ENCODE assay signal across 19 cellular contexts in the genomic region with DNA sequence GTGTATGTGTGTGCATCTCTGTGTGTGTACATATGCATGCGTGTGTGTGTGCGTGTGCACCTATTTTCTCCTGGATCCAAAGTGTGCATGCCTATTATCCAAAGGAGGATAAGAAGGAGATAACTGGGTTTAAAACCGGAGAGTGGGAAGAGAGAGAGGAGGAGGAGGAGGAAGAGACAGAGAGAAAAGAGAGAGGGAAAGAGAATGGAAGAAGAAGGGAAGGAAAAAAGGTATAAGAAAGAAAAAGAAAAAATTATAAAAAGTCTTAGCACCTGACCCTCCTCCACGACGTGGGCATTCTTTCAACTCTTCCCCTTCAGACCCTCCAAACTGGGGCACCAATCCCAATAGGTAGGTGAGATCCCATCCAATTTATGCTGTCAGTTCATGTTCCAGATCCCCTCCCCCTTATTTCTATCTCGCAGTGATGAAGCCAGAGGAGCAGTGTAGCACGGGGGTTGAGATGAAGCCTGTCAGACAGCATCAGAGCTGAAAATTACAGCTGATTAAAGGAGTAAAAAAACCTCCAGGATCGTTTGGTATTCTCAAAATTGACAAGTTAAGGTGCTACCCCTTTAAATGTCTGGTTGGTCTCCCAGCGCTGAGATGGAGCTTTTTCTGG.
A peak's percentile ranks its signal among the peaks of the same experiment; 100 is the strongest.
DNase-seq lines count a peak whose midpoint lies in the region; ATAC-seq and TF ChIP-seq lines count a peak whose summit lies in the region.
"Had no signal": no experiment of that assay in that cellular context is flagged by ENCODE, and none has a peak within 500 bp of the region (broad histone marks: within the 10 kb centered on the region; RNA-seq: fewer than 3 reads in every experiment).

No MANE protein-coding gene starts in this region.

- H3K9me3 ChIP-seq in right cardiac atrium (ENCODE audit: control insufficient read depth, low read length) (no peaks in the 10 kb centered on the region), heart left ventricle (no peaks in the 10 kb centered on the region), liver (ENCODE audit: control insufficient read depth in 4 of 4, low read length in 3 of 4) (no peaks in the 10 kb centered on the region)
- H3K9me3 ChIP-seq: BLaER1 treated with 17β-estradiol and CSF1 and Interleukin-3, amounts not matched to agents 10 nM and 100 nM; MG63; SJCRH30 had no signal

- no peaks in the 10 kb centered on the region for H3K4me1 Mint-ChIP-seq in stimulated activated memory B cell treated with anti-CD40 and anti-IgM and Interleukin-4, amounts not matched to agents 10 μg/mL and 1 μg/mL and 100 μg/mL, for 72 hours
- no peaks in the 10 kb centered on the region for H3K4me1 Mint-ChIP-seq in activated T-helper 17 cell treated with anti-CD3 and anti-CD28 coated beads, Interleukin-2, amount 50 U/mL, for 72 hours

- DNase-seq in right cardiac atrium (no peak), heart left ventricle (no peak), caudate nucleus (lab: John Stamatoyannopoulos, UW) (peak in 23 of 61 donors; percentile 2 to 76 (median 25))
- DNase-seq: CD8-positive, alpha-beta memory T cell; DMS79; HCEC 1CT; MG63; NCI-H1105 treated with DMSO at 0.1 percent for 48 hours; NCI-H187 treated with DMSO at 0.1 percent for 48 hours; NCI-H446 treated with DMSO at 0.1 percent for 48 hours; NCI-H748 treated with DMSO at 0.1 percent for 48 hours; PC-3; SJCRH30 had no signal

- ATAC-seq in right cardiac atrium (no peak), heart left ventricle (no peak), GM21367 (IDR thresholded peaks at IDR 0.05; ENCODE audit: unreplicated experiment) (no peak), HG03565 (IDR thresholded peaks at IDR 0.05; ENCODE audit: unreplicated experiment) (no peak)
- peak; percentile 6 for ATAC-seq in stimulated activated memory B cell treated with anti-CD40 and anti-IgM and Interleukin-4, amounts not matched to agents 10 μg/mL and 1 μg/mL and 100 μg/mL, for 72 hours
- no peak for ATAC-seq in activated T-helper 17 cell treated with anti-CD3 and anti-CD28 coated beads, Interleukin-2, amount 50 U/mL, for 72 hours (replicated peaks)
- ATAC-seq: PC-3 had no signal

- TF ChIP-seq CTCF in heart left ventricle (IDR thresholded peaks at IDR 0.05) (no peak), liver (IDR thresholded peaks at IDR 0.05; ENCODE audit: low read depth, low read length, missing input control) (no peak)

- no peak for TF ChIP-seq RAD21 in liver (IDR thresholded peaks at IDR 0.05)

- H3K4me3 ChIP-seq in right cardiac atrium (ENCODE audit: low read length) = peak overlapping the region; percentile 21
- H3K4me3 ChIP-seq in heart left ventricle = peak overlapping the region in 4 of 12 donors; percentile 6 to 33 (median 28)
- no peak overlapping the region for H3K4me3 ChIP-seq in liver (ENCODE audit: low read depth in 1 of 3, low read length in 3 of 3)
- H3K4me3 ChIP-seq: BLaER1 treated with 17β-estradiol and CSF1 and Interleukin-3, amounts not matched to agents 10 nM and 100 nM; MG63; SJCRH30 had no signal

- H3K27me3 ChIP-seq in right cardiac atrium (ENCODE audit: control insufficient read depth, insufficient read depth) (no peaks in the 10 kb centered on the region), heart left ventricle (no peaks in the 10 kb centered on the region), liver (ENCODE audit: control insufficient read depth in 4 of 4, insufficient read depth in 4 of 4, low read length in 3 of 4) (no peaks in the 10 kb centered on the region)
- H3K27me3 ChIP-seq: BLaER1 treated with 17β-estradiol and CSF1 and Interleukin-3, amounts not matched to agents 10 nM and 100 nM; MG63; SJCRH30 had no signal

- intact Hi-C loops in right cardiac atrium (cut with DNase I) (no loop called here), heart left ventricle (cut with DNase I) (no loop called here)

- no peak for TF ChIP-seq POLR2A in heart left ventricle (IDR thresholded peaks at IDR 0.05)

- no peak overlapping the region for H3K4me3 Mint-ChIP-seq in stimulated activated memory B cell treated with anti-CD40 and anti-IgM and Interleukin-4, amounts not matched to agents 10 μg/mL and 1 μg/mL and 100 μg/mL, for 72 hours
- no peak overlapping the region for H3K4me3 Mint-ChIP-seq in activated T-helper 17 cell treated with anti-CD3 and anti-CD28 coated beads, Interleukin-2, amount 50 U/mL, for 72 hours

- no peaks in the 10 kb centered on the region for H3K36me3 ChIP-seq in heart left ventricle
- H3K36me3 ChIP-seq in liver (ENCODE audit: control insufficient read depth in 4 of 4, insufficient read depth in 3 of 4, low read depth in 1 of 4, low read length in 3 of 4) = no peaks in the 10 kb centered on the region
- H3K36me3 ChIP-seq: BLaER1 treated with 17β-estradiol and CSF1 and Interleukin-3, amounts not matched to agents 10 nM and 100 nM; MG63; SJCRH30 had no signal

- H3K9ac ChIP-seq in liver (ENCODE audit: low read depth in 1 of 2, low read length in 2 of 2) = no peak overlapping the region
- H3K9ac ChIP-seq: BLaER1 treated with 17β-estradiol and CSF1 and Interleukin-3, amounts not matched to agents 10 nM and 100 nM had no signal

- H3K4me1 ChIP-seq in right cardiac atrium (ENCODE audit: control insufficient read depth, insufficient read depth, low read length) (no peaks in the 10 kb centered on the region), heart left ventricle (peaks cover 0 to 3% (median 0%) of the 10 kb centered on the region in 12 donors), liver (ENCODE audit: control insufficient read depth in 4 of 4, insufficient read depth in 4 of 4, low read length in 3 of 4) (peaks cover 2 to 9% (median 5%) of the 10 kb centered on the region in 4 donors)
- H3K4me1 ChIP-seq: BLaER1 treated with 17β-estradiol and CSF1 and Interleukin-3, amounts not matched to agents 10 nM and 100 nM; SJCRH30 had no signal

- no peak overlapping the region for H3K27ac ChIP-seq in right cardiac atrium (ENCODE audit: low read length)
- H3K27ac ChIP-seq in heart left ventricle = no peak overlapping the region
- H3K27ac ChIP-seq in caudate nucleus (ENCODE audit: low read depth, low read length) = peak overlapping the region; percentile 53
- no peak overlapping the region for H3K27ac ChIP-seq in liver (ENCODE audit: low read depth in 1 of 2, low read length in 2 of 2)
- H3K27ac ChIP-seq: BLaER1 treated with 17β-estradiol and CSF1 and Interleukin-3, amounts not matched to agents 10 nM and 100 nM; SJCRH30 had no signal

- no peaks in the 10 kb centered on the region for H3K27me3 Mint-ChIP-seq in stimulated activated memory B cell treated with anti-CD40 and anti-IgM and Interleukin-4, amounts not matched to agents 10 μg/mL and 1 μg/mL and 100 μg/mL, for 72 hours
- no peaks in the 10 kb centered on the region for H3K27me3 Mint-ChIP-seq in activated T-helper 17 cell treated with anti-CD3 and anti-CD28 coated beads, Interleukin-2, amount 50 U/mL, for 72 hours

- H3K27ac Mint-ChIP-seq in stimulated activated memory B cell treated with anti-CD40 and anti-IgM and Interleukin-4, amounts not matched to agents 10 μg/mL and 1 μg/mL and 100 μg/mL, for 72 hours = no peak overlapping the region
- no peak overlapping the region for H3K27ac Mint-ChIP-seq in activated T-helper 17 cell treated with anti-CD3 and anti-CD28 coated beads, Interleukin-2, amount 50 U/mL, for 72 hours

- H3K9me3 Mint-ChIP-seq in stimulated activated memory B cell treated with anti-CD40 and anti-IgM and Interleukin-4, amounts not matched to agents 10 μg/mL and 1 μg/mL and 100 μg/mL, for 72 hours = no peaks in the 10 kb centered on the region
- no peaks in the 10 kb centered on the region for H3K9me3 Mint-ChIP-seq in activated T-helper 17 cell treated with anti-CD3 and anti-CD28 coated beads, Interleukin-2, amount 50 U/mL, for 72 hours

- H3K36me3 Mint-ChIP-seq in stimulated activated memory B cell treated with anti-CD40 and anti-IgM and Interleukin-4, amounts not matched to agents 10 μg/mL and 1 μg/mL and 100 μg/mL, for 72 hours = no peaks in the 10 kb centered on the region
- no peaks in the 10 kb centered on the region for H3K36me3 Mint-ChIP-seq in activated T-helper 17 cell treated with anti-CD3 and anti-CD28 coated beads, Interleukin-2, amount 50 U/mL, for 72 hours (ENCODE audit: low read depth)
- H3K36me3 Mint-ChIP-seq: CD8-positive, alpha-beta memory T cell had no signal

- WGBS in right cardiac atrium = 71% methylated on average over 9 of the region's 9 CpGs
- 68 to 81% (median 76%) methylated on average over 9 of the region's 9 CpGs for WGBS in heart left ventricle, 4 donors
- WGBS in liver = 90% methylated on average over 9 of the region's 9 CpGs

TF ChIP-seq in liver, 16 proteins besides CTCF, POLR2A, EP300 and RAD21:
- TF ChIP-seq ATF3 (IDR thresholded peaks at IDR 0.05) = no peak
- TF ChIP-seq FOXA2 (IDR thresholded peaks at IDR 0.05) = no peak
- TF ChIP-seq ZBTB33 (IDR thresholded peaks at IDR 0.05) = peak; percentile 21
